In genomic region chr3:71245971-71246860, GRCh38 we compare ENCODE assay signal across 14 cellular contexts.
DNase-seq lines count a peak whose midpoint lies in the region; ATAC-seq, FAIRE-seq and TF ChIP-seq lines count a peak whose summit lies in the region.
"Had no signal": no experiment of that assay in that cellular context is flagged by ENCODE, and none has a peak within 500 bp of the region (broad histone marks: within the 10 kb centered on the region; RNA-seq: fewer than 3 reads in every experiment).

No MANE protein-coding gene starts in this region.

- H4K20me1 ChIP-seq in K562 (replicated peaks; ENCODE audit: control insufficient read depth, insufficient read depth, low read length), result no peaks in the 10 kb centered on the region

- BruUV-seq in K562 (replicated peaks; lab: Mats Ljungman, UMichigan), result no TSS peak

- no peaks in the 10 kb centered on the region for H3K9me1 ChIP-seq in K562 (ENCODE audit: control insufficient read depth, insufficient read depth, low read length)

- H3K36me3 ChIP-seq in HUES64 (ENCODE audit: insufficient read depth, low read length), result no peaks in the 10 kb centered on the region
- no peaks in the 10 kb centered on the region for H3K36me3 ChIP-seq in K562 (ENCODE audit: control insufficient read depth, insufficient read depth, low read length)
- no peaks in the 10 kb centered on the region for H3K36me3 ChIP-seq in skeletal muscle tissue (ENCODE audit: control insufficient read depth in 3 of 3, insufficient read depth in 3 of 3, low read length in 3 of 3)
- H3K36me3 ChIP-seq in HAP-1 (replicated peaks), result no peaks in the 10 kb centered on the region

- peak; percentile 26 to 74 (median 49) for DNase-seq in K562 (ENCODE audit: extremely low read depth in 1 of 4, low spot score in 3 of 4)
- peak; percentile 39 for DNase-seq in iPS-NIHi7 (ENCODE audit: extremely low spot score)
- no peak for DNase-seq in HAP-1 (ENCODE audit: low spot score in 2 of 2)
- DNase-seq in hypothalamus (lab: John Stamatoyannopoulos, UW), result no peak
- DNase-seq in NCI-H1436 (lab: John Stamatoyannopoulos, UW), result no peak
- DNase-seq: activated CD4-positive, CD25-positive, alpha-beta regulatory T cell; activated naive CD8-positive, alpha-beta T cell treated with anti-CD3 and anti-CD28 coated beads, Interleukin-2, amount 10 ng/mL, durations not matched to agents 7 days and 5 days; DMS79 treated with DMSO at 0.1 percent for 48 hours; NCI-H1417 treated with DMSO at 0.1 percent for 48 hours; PC-3 had no signal

- H3K9ac ChIP-seq in HUES64 (ENCODE audit: low read depth, low read length), result no peak overlapping the region
- H3K9ac ChIP-seq in K562 (ENCODE audit: insufficient read depth in 1 of 2, low read depth in 2 of 2, low read length in 2 of 2), result peak overlapping the region in 1 of 2 experiments; percentile 83; a peak in 2 of 4 replicates
- H3K9ac ChIP-seq in skeletal muscle tissue (ENCODE audit: low read depth in 1 of 3, low read length in 3 of 3), result peak overlapping the region in 2 of 3 donors; percentile 41 to 54

- in situ Hi-C loops in K562 (cut with MboI) (no loop called here), HAP-1 (cut with MboI; ENCODE audit: low sequenced_read_pairs) (no loop called here)

- no peak for TF ChIP-seq POLR2A in K562 (conservative IDR thresholded peaks at IDR 0.05)

- ATAC-seq in K562, result peak; percentile 64
- no peak for ATAC-seq in GM19035 (IDR thresholded peaks at IDR 0.05; ENCODE audit: unreplicated experiment)
- ATAC-seq: stimulated activated memory B cell treated with anti-CD40 and anti-IgM and Interleukin-4, amounts not matched to agents 10 μg/mL and 1 μg/mL and 100 μg/mL, for 72 hours had no signal

- peak; percentile 87 for FAIRE-seq in K562 (lab: Jason Lieb, UNC)

- intact Hi-C loops in K562 (cut with micrococcal nuclease), result loop anchor here (5.0 to 10.0 kb wide), 2 partner anchors 149 to 266 kb away; no protein-coding TSS in a partner anchor

- no peak overlapping the region for H2AFZ ChIP-seq in K562 (ENCODE audit: low read depth, low read length)

- H3K4me1 ChIP-seq in HUES64 (ENCODE audit: insufficient read depth, low read length), result peaks cover 69% of the 10 kb centered on the region
- H3K4me1 ChIP-seq in K562 (replicated peaks in 1 of 2; ENCODE audit: control insufficient read depth in 2 of 2, insufficient read depth in 2 of 2, low read length in 2 of 2), result peaks cover 7 to 15% of the 10 kb centered on the region in 2 experiments; a peak in 3 of 5 replicates
- peaks cover 11 to 18% (median 15%) of the 10 kb centered on the region in 3 donors for H3K4me1 ChIP-seq in skeletal muscle tissue (ENCODE audit: control insufficient read depth in 3 of 3, insufficient read depth in 3 of 3, low read length in 3 of 3)
- peaks cover 38% of the 10 kb centered on the region for H3K4me1 ChIP-seq in HAP-1

- no peaks in the 10 kb centered on the region for H3K27me3 ChIP-seq in HUES64 (ENCODE audit: insufficient read depth, low read length)
- H3K27me3 ChIP-seq in K562 (ENCODE audit: control insufficient read depth in 2 of 2, insufficient read depth in 2 of 2, low read length in 2 of 2), result no peaks in the 10 kb centered on the region
- no peaks in the 10 kb centered on the region for H3K27me3 ChIP-seq in skeletal muscle tissue (ENCODE audit: control insufficient read depth in 3 of 3, insufficient read depth in 3 of 3, low read length in 3 of 3)
- H3K27me3 ChIP-seq in HAP-1 (ENCODE audit: low read depth), result no peaks in the 10 kb centered on the region

- H3K9me3 ChIP-seq in HUES64 (ENCODE audit: insufficient read depth, low read depth, low read length), result no peaks in the 10 kb centered on the region
- H3K9me3 ChIP-seq in K562 (replicated peaks; ENCODE audit: control insufficient read depth, insufficient read depth, low read depth, low read length), result no peaks in the 10 kb centered on the region
- no peaks in the 10 kb centered on the region for H3K9me3 ChIP-seq in skeletal muscle tissue (ENCODE audit: control insufficient read depth in 3 of 3, low read length in 3 of 3)
- H3K9me3 ChIP-seq in HAP-1, result no peaks in the 10 kb centered on the region

- H3K4me2 ChIP-seq in K562 (ENCODE audit: insufficient read depth, low read length), result peak overlapping the region; percentile 46; the same call in 1 of the 2 replicates

- TF ChIP-seq RAD21 in K562 (CRISPR knock-in tag; conservative IDR thresholded peaks at IDR 0.05 in 1 of 2, IDR thresholded peaks at IDR 0.05 in 1 of 2), result no peak

- WGBS in HUES64, result 69% methylated on average over 19 of the region's 19 CpGs
- 9% methylated on average over 19 of the region's 19 CpGs for WGBS in K562 (ENCODE audit: insufficient coverage, low coverage, missing lambda C conversion rate)

- TF ChIP-seq CTCF in K562 (IDR thresholded peaks at IDR 0.05 in 2 of 3, conservative IDR thresholded peaks at IDR 0.05 in 1 of 3; ENCODE audit: insufficient read depth in 2 of 3, low read depth in 1 of 3, low read length in 3 of 3), result no peak

- CTCF ChIA-PET in K562 (lab: Yijun Ruan, JAX; ENCODE audit: low intra/inter-chr PET ratio), result no interaction called here

- H3K27ac ChIP-seq in HUES64 (ENCODE audit: low read depth, low read length), result peak overlapping the region; percentile 46; the same call in 1 of the 2 replicates
- H3K27ac ChIP-seq in K562 (ENCODE audit: extremely low read depth, low read depth, low read length), result no peak overlapping the region
- no peak overlapping the region for H3K27ac ChIP-seq in skeletal muscle tissue (ENCODE audit: low read depth, low read length)

- H3K79me2 ChIP-seq in K562 (ENCODE audit: control insufficient read depth, insufficient read depth, low read length), result no peaks in the 10 kb centered on the region

- TF ChIP-seq EP300 in K562 (IDR thresholded peaks at IDR 0.05; ENCODE audit: low read length), result no peak

- H3K4me3 ChIP-seq in HUES64 (ENCODE audit: low read length), result no peak overlapping the region
- no peak overlapping the region for H3K4me3 ChIP-seq in K562
- H3K4me3 ChIP-seq in skeletal muscle tissue (ENCODE audit: low read length in 3 of 3), result peak overlapping the region in 1 of 3 donors; percentile 35
- H3K4me3 ChIP-seq in HAP-1, result no peak overlapping the region

- POLR2A ChIA-PET in K562 (lab: Yijun Ruan, JAX), result interaction anchor here (1.8 kb wide), 2 partner anchors 10 to 12 kb away, joined by 4 to 5 read pairs; no protein-coding TSS in a partner anchor

TF ChIP-seq in K562, 482 proteins besides CTCF, POLR2A, EP300 and RAD21 (continues in another document):
- TF ChIP-seq GATA2 (CRISPR knock-in tag; IDR thresholded peaks at IDR 0.05) (no peak), JUND (IDR thresholded peaks at IDR 0.05; ENCODE audit: borderline replicate concordance, low read depth, low read length) (0 out of 2 replicates have a peak, but pooled peaks have one; percentile 3), JUND (tag; IDR thresholded peaks at IDR 0.05; ENCODE audit: borderline replicate concordance, low read depth, low read length) (no peak), SFPQ (IDR thresholded peaks at IDR 0.05; ENCODE audit: low read depth, low read length) (no peak), RCOR1 (IDR thresholded peaks at IDR 0.05; ENCODE audit: borderline replicate concordance in 1 of 2, low read depth in 2 of 2, low read length in 2 of 2) (peak in 1 of 2 experiments; percentile 93; a peak in 2 of 4 replicates), MEIS2 (IDR thresholded peaks at IDR 0.05; ENCODE audit: partially characterized antibody) (peak; percentile 46), KDM1A (IDR thresholded peaks at IDR 0.05) (peak; percentile 77 to 87), TEAD4 (IDR thresholded peaks at IDR 0.05; ENCODE audit: low read length) (peak; percentile 57), TEAD4 (CRISPR knock-in tag; IDR thresholded peaks at IDR 0.05; ENCODE audit: borderline replicate concordance) (no peak), ZFP36 (IDR thresholded peaks at IDR 0.05; ENCODE audit: low read depth, low read length, partially characterized antibody) (no peak), HMBOX1 (IDR thresholded peaks at IDR 0.05) (peak; percentile 52; the same call in 1 of the 2 replicates), POLR2H (tag; IDR thresholded peaks at IDR 0.05; ENCODE audit: low read depth) (no peak), NCOA6 (IDR thresholded peaks at IDR 0.05) (no peak)
- TF ChIP-seq, protein P1, sequence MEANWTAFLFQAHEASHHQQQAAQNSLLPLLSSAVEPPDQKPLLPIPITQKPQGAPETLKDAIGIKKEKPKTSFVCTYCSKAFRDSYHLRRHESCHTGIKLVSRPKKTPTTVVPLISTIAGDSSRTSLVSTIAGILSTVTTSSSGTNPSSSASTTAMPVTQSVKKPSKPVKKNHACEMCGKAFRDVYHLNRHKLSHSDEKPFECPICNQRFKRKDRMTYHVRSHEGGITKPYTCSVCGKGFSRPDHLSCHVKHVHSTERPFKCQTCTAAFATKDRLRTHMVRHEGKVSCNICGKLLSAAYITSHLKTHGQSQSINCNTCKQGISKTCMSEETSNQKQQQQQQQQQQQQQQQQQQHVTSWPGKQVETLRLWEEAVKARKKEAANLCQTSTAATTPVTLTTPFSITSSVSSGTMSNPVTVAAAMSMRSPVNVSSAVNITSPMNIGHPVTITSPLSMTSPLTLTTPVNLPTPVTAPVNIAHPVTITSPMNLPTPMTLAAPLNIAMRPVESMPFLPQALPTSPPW (CRISPR knock-in tag; IDR thresholded peaks at IDR 0.05), result peak; percentile 46

Comparison
In these comparisons a context has a peak if more than half of its experiments do, and no peak if none do; other contexts are left out.
1. DNase-seq: peak in K562 (4 of 4) and iPS-NIHi7 (single experiment); none in HAP-1 (0 of 2), hypothalamus (0 of 51) and NCI-H1436 (single experiment).